In genomic region chr9:20558609-20559016, GRCh38 we compare ENCODE assay signal across 8 cellular contexts.
DNase-seq lines count a peak whose midpoint lies in the region; TF ChIP-seq lines count a peak whose summit lies in the region.

No MANE protein-coding gene starts in this region.

- H3K4me1 ChIP-seq in Loucy (ENCODE audit: insufficient read depth, low read length, poor library complexity, severe bottlenecking) (peaks cover 44% of the 10 kb centered on the region), rectal smooth muscle tissue (ENCODE audit: control insufficient read depth, insufficient read depth, low read length) (peaks cover 35% of the 10 kb centered on the region)

- TF ChIP-seq CTCF in Loucy (conservative IDR thresholded peaks at IDR 0.05; ENCODE audit: low read length), result no peak
- TF ChIP-seq CTCF in astrocyte of the spinal cord (IDR thresholded peaks at IDR 0.05; ENCODE audit: low read depth, low read length), result no peak

- in situ Hi-C loops in astrocyte of the spinal cord (cut with HindIII; ENCODE audit: low sequenced_read_pairs), result no loop called here

- peak overlapping the region; percentile 56 for H3K27ac ChIP-seq in rectal smooth muscle tissue (ENCODE audit: low read depth, low read length)

- H3K27me3 ChIP-seq in Loucy (ENCODE audit: insufficient read depth, low read length, poor library complexity, severe bottlenecking), result no peaks in the 10 kb centered on the region
- no peaks in the 10 kb centered on the region for H3K27me3 ChIP-seq in rectal smooth muscle tissue (ENCODE audit: control insufficient read depth, insufficient read depth, low read length)

- peaks cover 29% of the 10 kb centered on the region for H4K20me1 ChIP-seq in Loucy (ENCODE audit: insufficient read depth, low read length, poor library complexity, severe bottlenecking)

- H2AFZ ChIP-seq in Loucy (ENCODE audit: low read length), result no peak overlapping the region

- peaks cover 89% of the 10 kb centered on the region for H3K79me2 ChIP-seq in Loucy (ENCODE audit: insufficient read depth, low read length)

- peak; percentile 91 for DNase-seq in ELR (ENCODE audit: low read depth)
- peak; percentile 91 for DNase-seq in astrocyte of the spinal cord (ENCODE audit: low read depth, low spot score)
- DNase-seq in NCI-H1694 (lab: John Stamatoyannopoulos, UW), result no peak
- no peak for DNase-seq in Kasumi-1 (lab: John Stamatoyannopoulos, UW)
- no peak for DNase-seq in GDM1 (lab: John Stamatoyannopoulos, UW)
- no peak for DNase-seq in ureter (ENCODE audit: low spot score)

- no peak overlapping the region for H3K4me3 ChIP-seq in Loucy (ENCODE audit: low read length, poor library complexity, severe bottlenecking)
- no peak overlapping the region for H3K4me3 ChIP-seq in astrocyte of the spinal cord (ENCODE audit: low read depth, low read length)
- no peak overlapping the region for H3K4me3 ChIP-seq in rectal smooth muscle tissue (ENCODE audit: low read length)

- H3K36me3 ChIP-seq in Loucy (ENCODE audit: insufficient read depth, low read length), result no peaks in the 10 kb centered on the region
- no peaks in the 10 kb centered on the region for H3K36me3 ChIP-seq in rectal smooth muscle tissue (ENCODE audit: control insufficient read depth, insufficient read depth, low read length)

- H3K9ac ChIP-seq in Loucy (ENCODE audit: low read depth, low read length, poor library complexity, severe bottlenecking) (no peak overlapping the region), rectal smooth muscle tissue (ENCODE audit: low read length) (no peak overlapping the region)

- no peaks in the 10 kb centered on the region for H3F3A ChIP-seq in Loucy (ENCODE audit: low read depth)

- H3K4me2 ChIP-seq in Loucy (ENCODE audit: low read depth, low read length, poor library complexity, severe bottlenecking), result peak overlapping the region; percentile 33

- H3K9me2 ChIP-seq in Loucy (replicated peaks; ENCODE audit: low read depth, low read length), result no peaks in the 10 kb centered on the region

- no peaks in the 10 kb centered on the region for H3K9me3 ChIP-seq in Loucy (ENCODE audit: insufficient read depth, low read depth, low read length)

Comparison
In these comparisons a context has a peak if more than half of its experiments do, and no peak if none do; other contexts are left out.
1. DNase-seq: peak in ELR (single experiment) and astrocyte of the spinal cord (single experiment); none in NCI-H1694 (single experiment), Kasumi-1 (0 of 2), GDM1 (single experiment) and ureter (single experiment).